1 cellular context compared by ENCODE assay signal in the genomic region with DNA sequence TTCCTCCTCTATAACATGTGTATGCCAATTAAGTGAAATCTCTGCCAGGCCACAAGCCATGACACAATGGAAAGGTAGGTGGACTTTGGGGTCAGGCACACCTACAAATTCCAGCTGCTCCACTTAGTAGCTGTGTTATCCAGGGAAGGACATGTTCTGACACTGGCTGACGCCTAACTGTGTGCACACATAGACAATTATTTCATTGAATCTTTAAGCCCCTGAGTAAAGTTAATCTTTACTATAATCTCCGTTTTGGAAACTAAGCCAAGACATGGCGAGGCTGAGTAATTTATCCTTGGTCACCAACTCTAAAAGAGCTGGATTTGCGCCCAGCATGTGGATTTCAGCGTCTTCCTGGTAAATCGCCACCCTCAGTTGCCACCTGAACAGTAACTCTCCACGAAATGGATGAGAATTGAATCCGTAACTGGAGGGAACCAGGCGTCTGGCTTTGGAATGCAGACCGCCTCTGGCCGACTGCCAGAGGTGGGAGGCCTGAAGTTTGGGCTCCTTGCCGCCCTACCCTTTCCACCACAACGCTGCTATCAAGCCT.
TF ChIP-seq lines count a peak whose summit lies in the region.

No MANE protein-coding gene starts in this region.

TF ChIP-seq in A549, 52 proteins besides CTCF, POLR2A, EP300 and RAD21 (continued from another document):
- TF ChIP-seq, protein P1, sequence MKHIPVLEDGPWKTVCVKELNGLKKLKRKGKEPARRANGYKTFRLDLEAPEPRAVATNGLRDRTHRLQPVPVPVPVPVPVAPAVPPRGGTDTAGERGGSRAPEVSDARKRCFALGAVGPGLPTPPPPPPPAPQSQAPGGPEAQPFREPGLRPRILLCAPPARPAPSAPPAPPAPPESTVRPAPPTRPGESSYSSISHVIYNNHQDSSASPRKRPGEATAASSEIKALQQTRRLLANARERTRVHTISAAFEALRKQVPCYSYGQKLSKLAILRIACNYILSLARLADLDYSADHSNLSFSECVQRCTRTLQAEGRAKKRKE (CRISPR knock-in tag; IDR thresholded peaks at IDR 0.05; ENCODE audit: low read depth): no peak
- no peak for TF ChIP-seq JUNB (IDR thresholded peaks at IDR 0.05)
- TF ChIP-seq NR3C1 (IDR thresholded peaks at IDR 0.05): no peak
- TF ChIP-seq JUN (IDR thresholded peaks at IDR 0.05): no peak
- TF ChIP-seq RNF2 (IDR thresholded peaks at IDR 0.05; ENCODE audit: borderline replicate concordance, low read depth): no peak
- no peak for TF ChIP-seq ZSCAN20 (CRISPR knock-in tag; IDR thresholded peaks at IDR 0.05)
- TF ChIP-seq POLR2AphosphoS2 (conservative IDR thresholded peaks at IDR 0.05; ENCODE audit: low read length): no peak
- TF ChIP-seq CHD4 (IDR thresholded peaks at IDR 0.05; ENCODE audit: borderline replicate concordance): no peak
- no peak for TF ChIP-seq ZC3H11A (IDR thresholded peaks at IDR 0.05)
